Comparison of ENCODE assay signal across 1 cellular context in the genomic region with DNA sequence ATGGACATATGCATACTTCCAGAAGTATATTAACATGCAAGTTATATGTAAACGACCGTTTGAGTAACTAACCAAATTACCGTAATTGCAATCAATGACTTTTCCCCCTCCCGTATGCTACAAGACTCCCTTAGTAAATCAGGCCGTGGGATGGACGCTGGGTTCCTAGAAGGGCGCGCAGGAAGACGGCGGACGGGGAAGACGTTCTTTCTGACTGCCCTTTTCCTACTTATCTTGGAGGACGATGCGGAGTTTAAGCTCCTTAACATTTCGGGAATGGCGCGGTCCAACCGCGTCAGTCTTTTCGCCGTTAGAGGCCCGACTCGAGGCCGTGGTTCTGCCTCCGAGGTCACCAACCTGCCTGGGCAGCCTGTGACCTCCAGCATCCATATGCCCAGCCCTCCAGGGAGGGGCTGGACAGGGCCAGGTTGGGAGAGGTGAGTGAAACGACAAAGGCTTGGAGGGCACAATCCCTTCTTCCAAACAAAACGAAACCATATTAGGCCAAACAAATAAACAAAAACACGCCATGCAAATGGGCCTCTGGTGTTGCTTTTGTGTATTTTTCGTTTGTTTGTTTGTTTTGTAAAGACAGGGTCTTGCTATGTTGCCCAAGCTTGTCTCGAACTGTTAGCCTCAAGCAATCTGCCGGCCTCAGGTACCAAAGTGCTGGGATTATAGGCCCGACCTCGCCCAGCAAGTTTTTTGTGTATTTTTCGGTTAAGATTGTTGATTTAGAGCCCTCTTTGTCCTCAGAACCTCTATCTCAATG.
TF ChIP-seq lines count a peak whose summit lies in the region.

No MANE protein-coding gene starts in this region.

TF ChIP-seq in K562, 482 proteins besides CTCF, POLR2A, EP300 and RAD21 (continued from another document and continues in another):
- TF ChIP-seq THRA (IDR thresholded peaks at IDR 0.05) (no peak), CTBP1 (IDR thresholded peaks at IDR 0.05; ENCODE audit: borderline replicate concordance) (no peak), KDM1A (IDR thresholded peaks at IDR 0.05) (0 out of 4 replicates have a peak, but pooled peaks of 1 of the 2 experiments have one; percentile 23), C11orf30 (IDR thresholded peaks at IDR 0.05; ENCODE audit: low read depth) (no peak; the same call in 1 of the 2 replicates), ZNF639 (CRISPR knock-in tag; conservative IDR thresholded peaks at IDR 0.05 in 1 of 2, IDR thresholded peaks at IDR 0.05 in 1 of 2) (peak in 1 of 2 experiments; percentile 64; a peak in 1 of 4 replicates), ZFX (CRISPR knock-in tag; IDR thresholded peaks at IDR 0.05) (peak; percentile 75), ZBTB1 (CRISPR knock-in tag; IDR thresholded peaks at IDR 0.05; ENCODE audit: borderline replicate concordance, low read depth) (peak; percentile 57), POLR2G (IDR thresholded peaks at IDR 0.05; ENCODE audit: low read depth, low read length) (peak; percentile 57; the same call in 1 of the 2 replicates), RBM39 (optimal IDR thresholded peaks at IDR 0.05; ENCODE audit: low read depth, low read length) (no peak), TFAP4 (CRISPR knock-in tag; IDR thresholded peaks at IDR 0.05; ENCODE audit: borderline replicate concordance) (peak; percentile 35; the same call in 1 of the 2 replicates), ZNF253 (CRISPR knock-in tag; conservative IDR thresholded peaks at IDR 0.05) (no peak), EP400 (IDR thresholded peaks at IDR 0.05) (peak; percentile 41; the same call in 1 of the 2 replicates), NFRKB (IDR thresholded peaks at IDR 0.05; ENCODE audit: low read depth) (peak; percentile 45), NFIC (IDR thresholded peaks at IDR 0.05) (0 out of 2 replicates have a peak, but pooled peaks have one; percentile 21), TOE1 (IDR thresholded peaks at IDR 0.05; ENCODE audit: borderline replicate concordance) (0 out of 2 replicates have a peak, but pooled peaks have one; percentile 6), TOE1 (CRISPR knock-in tag; IDR thresholded peaks at IDR 0.05; ENCODE audit: borderline replicate concordance, low read depth) (no peak), ESRRA (IDR thresholded peaks at IDR 0.05; ENCODE audit: borderline replicate concordance, low read depth) (0 out of 2 replicates have a peak, but pooled peaks have one; percentile 22), RBFOX2 (IDR thresholded peaks at IDR 0.05; ENCODE audit: low read depth, low read length) (peak; percentile 9; the same call in 1 of the 2 replicates), MAFF (IDR thresholded peaks at IDR 0.05; ENCODE audit: low read length) (0 out of 2 replicates have a peak, but pooled peaks have one; percentile 0)
- TF ChIP-seq, protein P1, sequence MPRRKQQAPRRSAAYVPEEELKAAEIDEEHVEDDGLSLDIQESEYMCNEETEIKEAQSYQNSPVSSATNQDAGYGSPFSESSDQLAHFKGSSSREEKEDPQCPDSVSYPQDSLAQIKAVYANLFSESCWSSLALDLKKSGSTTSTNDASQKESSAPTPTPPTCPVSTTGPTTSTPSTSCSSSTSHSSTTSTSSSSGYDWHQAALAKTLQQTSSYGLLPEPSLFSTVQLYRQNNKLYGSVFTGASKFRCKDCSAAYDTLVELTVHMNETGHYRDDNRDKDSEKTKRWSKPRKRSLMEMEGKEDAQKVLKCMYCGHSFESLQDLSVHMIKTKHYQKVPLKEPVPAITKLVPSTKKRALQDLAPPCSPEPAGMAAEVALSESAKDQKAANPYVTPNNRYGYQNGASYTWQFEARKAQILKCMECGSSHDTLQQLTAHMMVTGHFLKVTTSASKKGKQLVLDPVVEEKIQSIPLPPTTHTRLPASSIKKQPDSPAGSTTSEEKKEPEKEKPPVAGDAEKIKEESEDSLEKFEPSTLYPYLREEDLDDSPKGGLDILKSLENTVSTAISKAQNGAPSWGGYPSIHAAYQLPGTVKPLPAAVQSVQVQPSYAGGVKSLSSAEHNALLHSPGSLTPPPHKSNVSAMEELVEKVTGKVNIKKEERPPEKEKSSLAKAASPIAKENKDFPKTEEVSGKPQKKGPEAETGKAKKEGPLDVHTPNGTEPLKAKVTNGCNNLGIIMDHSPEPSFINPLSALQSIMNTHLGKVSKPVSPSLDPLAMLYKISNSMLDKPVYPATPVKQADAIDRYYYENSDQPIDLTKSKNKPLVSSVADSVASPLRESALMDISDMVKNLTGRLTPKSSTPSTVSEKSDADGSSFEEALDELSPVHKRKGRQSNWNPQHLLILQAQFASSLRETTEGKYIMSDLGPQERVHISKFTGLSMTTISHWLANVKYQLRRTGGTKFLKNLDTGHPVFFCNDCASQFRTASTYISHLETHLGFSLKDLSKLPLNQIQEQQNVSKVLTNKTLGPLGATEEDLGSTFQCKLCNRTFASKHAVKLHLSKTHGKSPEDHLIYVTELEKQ (CRISPR knock-in tag; IDR thresholded peaks at IDR 0.05) = no peak
- TF ChIP-seq, protein P2, sequence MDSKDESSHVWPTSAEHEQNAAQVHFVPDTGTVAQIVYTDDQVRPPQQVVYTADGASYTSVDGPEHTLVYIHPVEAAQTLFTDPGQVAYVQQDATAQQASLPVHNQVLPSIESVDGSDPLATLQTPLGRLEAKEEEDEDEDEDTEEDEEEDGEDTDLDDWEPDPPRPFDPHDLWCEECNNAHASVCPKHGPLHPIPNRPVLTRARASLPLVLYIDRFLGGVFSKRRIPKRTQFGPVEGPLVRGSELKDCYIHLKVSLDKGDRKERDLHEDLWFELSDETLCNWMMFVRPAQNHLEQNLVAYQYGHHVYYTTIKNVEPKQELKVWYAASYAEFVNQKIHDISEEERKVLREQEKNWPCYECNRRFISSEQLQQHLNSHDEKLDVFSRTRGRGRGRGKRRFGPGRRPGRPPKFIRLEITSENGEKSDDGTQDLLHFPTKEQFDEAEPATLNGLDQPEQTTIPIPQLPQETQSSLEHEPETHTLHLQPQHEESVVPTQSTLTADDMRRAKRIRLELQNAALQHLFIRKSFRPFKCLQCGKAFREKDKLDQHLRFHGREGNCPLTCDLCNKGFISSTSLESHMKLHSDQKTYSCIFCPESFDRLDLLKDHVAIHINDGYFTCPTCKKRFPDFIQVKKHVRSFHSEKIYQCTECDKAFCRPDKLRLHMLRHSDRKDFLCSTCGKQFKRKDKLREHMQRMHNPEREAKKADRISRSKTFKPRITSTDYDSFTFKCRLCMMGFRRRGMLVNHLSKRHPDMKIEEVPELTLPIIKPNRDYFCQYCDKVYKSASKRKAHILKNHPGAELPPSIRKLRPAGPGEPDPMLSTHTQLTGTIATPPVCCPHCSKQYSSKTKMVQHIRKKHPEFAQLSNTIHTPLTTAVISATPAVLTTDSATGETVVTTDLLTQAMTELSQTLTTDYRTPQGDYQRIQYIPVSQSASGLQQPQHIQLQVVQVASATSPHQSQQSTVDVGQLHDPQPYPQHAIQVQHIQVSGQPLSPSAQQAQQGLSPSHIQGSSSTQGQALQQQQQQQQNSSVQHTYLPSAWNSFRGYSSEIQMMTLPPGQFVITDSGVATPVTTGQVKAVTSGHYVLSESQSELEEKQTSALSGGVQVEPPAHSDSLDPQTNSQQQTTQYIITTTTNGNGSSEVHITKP (IDR thresholded peaks at IDR 0.05; ENCODE audit: partially characterized antibody) = peak; percentile 44
- TF ChIP-seq, protein P3, sequence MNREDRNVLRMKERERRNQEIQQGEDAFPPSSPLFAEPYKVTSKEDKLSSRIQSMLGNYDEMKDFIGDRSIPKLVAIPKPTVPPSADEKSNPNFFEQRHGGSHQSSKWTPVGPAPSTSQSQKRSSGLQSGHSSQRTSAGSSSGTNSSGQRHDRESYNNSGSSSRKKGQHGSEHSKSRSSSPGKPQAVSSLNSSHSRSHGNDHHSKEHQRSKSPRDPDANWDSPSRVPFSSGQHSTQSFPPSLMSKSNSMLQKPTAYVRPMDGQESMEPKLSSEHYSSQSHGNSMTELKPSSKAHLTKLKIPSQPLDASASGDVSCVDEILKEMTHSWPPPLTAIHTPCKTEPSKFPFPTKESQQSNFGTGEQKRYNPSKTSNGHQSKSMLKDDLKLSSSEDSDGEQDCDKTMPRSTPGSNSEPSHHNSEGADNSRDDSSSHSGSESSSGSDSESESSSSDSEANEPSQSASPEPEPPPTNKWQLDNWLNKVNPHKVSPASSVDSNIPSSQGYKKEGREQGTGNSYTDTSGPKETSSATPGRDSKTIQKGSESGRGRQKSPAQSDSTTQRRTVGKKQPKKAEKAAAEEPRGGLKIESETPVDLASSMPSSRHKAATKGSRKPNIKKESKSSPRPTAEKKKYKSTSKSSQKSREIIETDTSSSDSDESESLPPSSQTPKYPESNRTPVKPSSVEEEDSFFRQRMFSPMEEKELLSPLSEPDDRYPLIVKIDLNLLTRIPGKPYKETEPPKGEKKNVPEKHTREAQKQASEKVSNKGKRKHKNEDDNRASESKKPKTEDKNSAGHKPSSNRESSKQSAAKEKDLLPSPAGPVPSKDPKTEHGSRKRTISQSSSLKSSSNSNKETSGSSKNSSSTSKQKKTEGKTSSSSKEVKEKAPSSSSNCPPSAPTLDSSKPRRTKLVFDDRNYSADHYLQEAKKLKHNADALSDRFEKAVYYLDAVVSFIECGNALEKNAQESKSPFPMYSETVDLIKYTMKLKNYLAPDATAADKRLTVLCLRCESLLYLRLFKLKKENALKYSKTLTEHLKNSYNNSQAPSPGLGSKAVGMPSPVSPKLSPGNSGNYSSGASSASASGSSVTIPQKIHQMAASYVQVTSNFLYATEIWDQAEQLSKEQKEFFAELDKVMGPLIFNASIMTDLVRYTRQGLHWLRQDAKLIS (CRISPR knock-in tag; IDR thresholded peaks at IDR 0.05) = peak; percentile 84; the same call in 1 of the 2 replicates
- TF ChIP-seq, protein P4, sequence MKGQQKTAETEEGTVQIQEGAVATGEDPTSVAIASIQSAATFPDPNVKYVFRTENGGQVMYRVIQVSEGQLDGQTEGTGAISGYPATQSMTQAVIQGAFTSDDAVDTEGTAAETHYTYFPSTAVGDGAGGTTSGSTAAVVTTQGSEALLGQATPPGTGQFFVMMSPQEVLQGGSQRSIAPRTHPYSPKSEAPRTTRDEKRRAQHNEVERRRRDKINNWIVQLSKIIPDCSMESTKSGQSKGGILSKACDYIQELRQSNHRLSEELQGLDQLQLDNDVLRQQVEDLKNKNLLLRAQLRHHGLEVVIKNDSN (CRISPR knock-in tag; IDR thresholded peaks at IDR 0.05) = no peak
- TF ChIP-seq, protein P5, sequence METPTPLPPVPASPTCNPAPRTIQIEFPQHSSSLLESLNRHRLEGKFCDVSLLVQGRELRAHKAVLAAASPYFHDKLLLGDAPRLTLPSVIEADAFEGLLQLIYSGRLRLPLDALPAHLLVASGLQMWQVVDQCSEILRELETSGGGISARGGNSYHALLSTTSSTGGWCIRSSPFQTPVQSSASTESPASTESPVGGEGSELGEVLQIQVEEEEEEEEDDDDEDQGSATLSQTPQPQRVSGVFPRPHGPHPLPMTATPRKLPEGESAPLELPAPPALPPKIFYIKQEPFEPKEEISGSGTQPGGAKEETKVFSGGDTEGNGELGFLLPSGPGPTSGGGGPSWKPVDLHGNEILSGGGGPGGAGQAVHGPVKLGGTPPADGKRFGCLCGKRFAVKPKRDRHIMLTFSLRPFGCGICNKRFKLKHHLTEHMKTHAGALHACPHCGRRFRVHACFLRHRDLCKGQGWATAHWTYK (CRISPR knock-in tag; IDR thresholded peaks at IDR 0.05) = 0 out of 2 replicates have a peak, but pooled peaks have one; percentile 16
- TF ChIP-seq, protein P6, sequence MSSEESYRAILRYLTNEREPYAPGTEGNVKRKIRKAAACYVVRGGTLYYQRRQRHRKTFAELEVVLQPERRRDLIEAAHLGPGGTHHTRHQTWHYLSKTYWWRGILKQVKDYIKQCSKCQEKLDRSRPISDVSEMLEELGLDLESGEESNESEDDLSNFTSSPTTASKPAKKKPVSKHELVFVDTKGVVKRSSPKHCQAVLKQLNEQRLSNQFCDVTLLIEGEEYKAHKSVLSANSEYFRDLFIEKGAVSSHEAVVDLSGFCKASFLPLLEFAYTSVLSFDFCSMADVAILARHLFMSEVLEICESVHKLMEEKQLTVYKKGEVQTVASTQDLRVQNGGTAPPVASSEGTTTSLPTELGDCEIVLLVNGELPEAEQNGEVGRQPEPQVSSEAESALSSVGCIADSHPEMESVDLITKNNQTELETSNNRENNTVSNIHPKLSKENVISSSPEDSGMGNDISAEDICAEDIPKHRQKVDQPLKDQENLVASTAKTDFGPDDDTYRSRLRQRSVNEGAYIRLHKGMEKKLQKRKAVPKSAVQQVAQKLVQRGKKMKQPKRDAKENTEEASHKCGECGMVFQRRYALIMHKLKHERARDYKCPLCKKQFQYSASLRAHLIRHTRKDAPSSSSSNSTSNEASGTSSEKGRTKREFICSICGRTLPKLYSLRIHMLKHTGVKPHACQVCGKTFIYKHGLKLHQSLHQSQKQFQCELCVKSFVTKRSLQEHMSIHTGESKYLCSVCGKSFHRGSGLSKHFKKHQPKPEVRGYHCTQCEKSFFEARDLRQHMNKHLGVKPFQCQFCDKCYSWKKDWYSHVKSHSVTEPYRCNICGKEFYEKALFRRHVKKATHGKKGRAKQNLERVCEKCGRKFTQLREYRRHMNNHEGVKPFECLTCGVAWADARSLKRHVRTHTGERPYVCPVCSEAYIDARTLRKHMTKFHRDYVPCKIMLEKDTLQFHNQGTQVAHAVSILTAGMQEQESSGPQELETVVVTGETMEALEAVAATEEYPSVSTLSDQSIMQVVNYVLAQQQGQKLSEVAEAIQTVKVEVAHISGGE (CRISPR knock-in tag; IDR thresholded peaks at IDR 0.05) = 0 out of 6 replicates have a peak, but pooled peaks of 1 of the 3 experiments have one; percentile 66
